11 cellular contexts compared by ENCODE assay signal in genomic region chr3:69763458-69763857, GRCh38. TPM values are rescaled to one million over a fixed set of nuclear protein-coding genes. Genes with fewer than 3 reads are reported as not detected.
A peak's percentile ranks its signal among the peaks of the same experiment; 100 is the strongest.
DNase-seq lines count a peak whose midpoint lies in the region; ATAC-seq, FAIRE-seq and TF ChIP-seq lines count a peak whose summit lies in the region.
"Had no signal": no experiment of that assay in that cellular context is flagged by ENCODE, and none has a peak within 500 bp of the region (broad histone marks: within the 10 kb centered on the region; RNA-seq: fewer than 3 reads in every experiment).

No MANE protein-coding gene starts in this region.

- FAIRE-seq in HTR-8/SVneo (lab: Jason Lieb, UNC): no peak
- FAIRE-seq: urothelium cell line had no signal

- TF ChIP-seq POLR2A in thyroid gland (IDR thresholded peaks at IDR 0.05): no peak

- no peak overlapping the region for H3K4me3 Mint-ChIP-seq in dendritic cell treated with granulocyte-macrophage colony-stimulating factor and Interleukin-4, amounts not matched to agents 40 ng/mL and 50 ng/mL, for 4 days
- H3K4me3 Mint-ChIP-seq: activated CD8-positive, alpha-beta memory T cell treated with anti-CD3 and anti-CD28 coated beads, Interleukin-2, amount 10 ng/mL, durations not matched to agents 7 days and 5 days had no signal

- H3K36me3 ChIP-seq in cardiac muscle cell: no peaks in the 10 kb centered on the region
- H3K36me3 ChIP-seq in right atrium auricular region: no peaks in the 10 kb centered on the region
- H3K36me3 ChIP-seq in muscle layer of colon (ENCODE audit: insufficient read depth, low read length): no peaks in the 10 kb centered on the region
- H3K36me3 ChIP-seq in thyroid gland: no peaks in the 10 kb centered on the region

- peaks cover 74% of the 10 kb centered on the region for H3K4me1 Mint-ChIP-seq in dendritic cell treated with granulocyte-macrophage colony-stimulating factor and Interleukin-4, amounts not matched to agents 40 ng/mL and 50 ng/mL, for 4 days (ENCODE audit: low read depth)

- H3K27ac ChIP-seq in cardiac muscle cell: peak overlapping the region; percentile 27
- H3K27ac ChIP-seq in right atrium auricular region: peak overlapping the region in 1 of 2 donors; percentile 63
- H3K27ac ChIP-seq in muscle layer of colon (ENCODE audit: low read depth, low read length): peak overlapping the region; percentile 71
- peak overlapping the region in 2 of 3 donors; percentile 14 to 26 for H3K27ac ChIP-seq in thyroid gland

- peak overlapping the region; percentile 97 for H3K27ac Mint-ChIP-seq in dendritic cell treated with granulocyte-macrophage colony-stimulating factor and Interleukin-4, amounts not matched to agents 40 ng/mL and 50 ng/mL, for 4 days
- H3K27ac Mint-ChIP-seq: activated CD8-positive, alpha-beta memory T cell treated with anti-CD3 and anti-CD28 coated beads, Interleukin-2, amount 10 ng/mL, durations not matched to agents 7 days and 5 days had no signal

- TF ChIP-seq CTCF in cardiac muscle cell (IDR thresholded peaks at IDR 0.05; ENCODE audit: low read depth, low read length): no peak
- no peak for TF ChIP-seq CTCF in right atrium auricular region (IDR thresholded peaks at IDR 0.05)
- TF ChIP-seq CTCF in thyroid gland (IDR thresholded peaks at IDR 0.05): no peak

- ATAC-seq in GM18868 (IDR thresholded peaks at IDR 0.05; ENCODE audit: unreplicated experiment): no peak
- ATAC-seq: activated CD8-positive, alpha-beta memory T cell treated with anti-CD3 and anti-CD28 coated beads, Interleukin-2, amount 10 ng/mL, durations not matched to agents 7 days and 5 days had no signal

- DNase-seq in cardiac muscle cell (ENCODE audit: low read depth in 1 of 2, low spot score in 1 of 2): no peak
- DNase-seq in right atrium auricular region (ENCODE audit: low spot score): no peak
- DNase-seq in thyroid gland: peak; percentile 28 to 48
- no peak for DNase-seq in HTR-8/SVneo (ENCODE audit: insufficient read length, low spot score)
- no peak for DNase-seq in SKM-1 treated with dmso at 0.1 percent for 144 hours (lab: John Stamatoyannopoulos, UW; ENCODE audit: unreplicated experiment)
- DNase-seq: activated CD8-positive, alpha-beta memory T cell treated with anti-CD3 and anti-CD28 coated beads, Interleukin-2, amount 10 ng/mL, durations not matched to agents 7 days and 5 days; NCI-H1092 had no signal

- H3K4me1 ChIP-seq in cardiac muscle cell (ENCODE audit: low read depth) (peaks cover 43% of the 10 kb centered on the region), right atrium auricular region (peaks cover 0 to 85% of the 10 kb centered on the region in 2 donors), muscle layer of colon (ENCODE audit: insufficient read depth, low read length) (peaks cover 67% of the 10 kb centered on the region), thyroid gland (peaks cover 12 to 30% of the 10 kb centered on the region in 2 donors)

- 49 to 54% methylated on average over 8 of the region's 8 CpGs for WGBS in thyroid gland, 2 donors

- intact Hi-C loops in dendritic cell treated with granulocyte-macrophage colony-stimulating factor and Interleukin-4, amounts not matched to agents 40 ng/mL and 50 ng/mL, for 4 days (cut with micrococcal nuclease): no loop called here
- intact Hi-C loops in thyroid gland (cut with DNase I): no loop called here

- H3K27me3 ChIP-seq in cardiac muscle cell (no peaks in the 10 kb centered on the region), right atrium auricular region (no peaks in the 10 kb centered on the region), muscle layer of colon (ENCODE audit: control insufficient read depth in 1 of 2, insufficient read depth in 2 of 2, low read length in 2 of 2) (no peaks in the 10 kb centered on the region), thyroid gland (no peaks in the 10 kb centered on the region)

- H3K36me3 Mint-ChIP-seq in dendritic cell treated with granulocyte-macrophage colony-stimulating factor and Interleukin-4, amounts not matched to agents 40 ng/mL and 50 ng/mL, for 4 days (ENCODE audit: low read depth): no peaks in the 10 kb centered on the region
- H3K36me3 Mint-ChIP-seq: activated CD8-positive, alpha-beta memory T cell treated with anti-CD3 and anti-CD28 coated beads, Interleukin-2, amount 10 ng/mL, durations not matched to agents 7 days and 5 days had no signal

- H3K9me3 ChIP-seq in cardiac muscle cell (ENCODE audit: low read depth) (no peaks in the 10 kb centered on the region), right atrium auricular region (no peaks in the 10 kb centered on the region), muscle layer of colon (ENCODE audit: low read length) (no peaks in the 10 kb centered on the region), thyroid gland (no peaks in the 10 kb centered on the region)

- H3K27me3 Mint-ChIP-seq in dendritic cell treated with granulocyte-macrophage colony-stimulating factor and Interleukin-4, amounts not matched to agents 40 ng/mL and 50 ng/mL, for 4 days: no peaks in the 10 kb centered on the region
- H3K27me3 Mint-ChIP-seq: activated CD8-positive, alpha-beta memory T cell treated with anti-CD3 and anti-CD28 coated beads, Interleukin-2, amount 10 ng/mL, durations not matched to agents 7 days and 5 days had no signal

- no peaks in the 10 kb centered on the region for H3K9me3 Mint-ChIP-seq in dendritic cell treated with granulocyte-macrophage colony-stimulating factor and Interleukin-4, amounts not matched to agents 40 ng/mL and 50 ng/mL, for 4 days

- H3K4me3 ChIP-seq in cardiac muscle cell: no peak overlapping the region
- H3K4me3 ChIP-seq in right atrium auricular region: no peak overlapping the region
- H3K4me3 ChIP-seq in muscle layer of colon (ENCODE audit: low read depth in 1 of 2, low read length in 2 of 2): peak overlapping the region in 1 of 2 donors; percentile 16
- no peak overlapping the region for H3K4me3 ChIP-seq in thyroid gland (replicated peaks in 1 of 3)

- no peak overlapping the region for H3K9ac ChIP-seq in muscle layer of colon (ENCODE audit: low read length)

RNA-seq across cellular contexts. Expression of gene MITF, which starts 24.2 kb away (rescaled TPM):
- total RNA-seq in cardiac muscle cell (57.3 and 99.9 TPM in 2 replicates), right atrium auricular region (10 to 100 TPM; 47.6 to 68.6 TPM), thyroid gland (10 to 100 TPM; 22.4 to 52.1 (median 26.4) TPM)
- 73.2 and 102 TPM in 2 replicates for polyA plus RNA-seq in cardiac muscle cell
- total RNA-seq: activated CD8-positive, alpha-beta memory T cell treated with anti-CD3 and anti-CD28 coated beads, Interleukin-2, amount 10 ng/mL, durations not matched to agents 7 days and 5 days had no signal

Comparison
In these comparisons a context has a peak if more than half of its experiments do, and no peak if none do; other contexts are left out.
1. DNase-seq: peak in thyroid gland (2 of 2); none in cardiac muscle cell (0 of 2), right atrium auricular region (single experiment), HTR-8/SVneo (single experiment) and SKM-1 treated with dmso at 0.1 percent for 144 hours (single experiment).